1 cellular context compared by ENCODE assay signal in the genomic region with DNA sequence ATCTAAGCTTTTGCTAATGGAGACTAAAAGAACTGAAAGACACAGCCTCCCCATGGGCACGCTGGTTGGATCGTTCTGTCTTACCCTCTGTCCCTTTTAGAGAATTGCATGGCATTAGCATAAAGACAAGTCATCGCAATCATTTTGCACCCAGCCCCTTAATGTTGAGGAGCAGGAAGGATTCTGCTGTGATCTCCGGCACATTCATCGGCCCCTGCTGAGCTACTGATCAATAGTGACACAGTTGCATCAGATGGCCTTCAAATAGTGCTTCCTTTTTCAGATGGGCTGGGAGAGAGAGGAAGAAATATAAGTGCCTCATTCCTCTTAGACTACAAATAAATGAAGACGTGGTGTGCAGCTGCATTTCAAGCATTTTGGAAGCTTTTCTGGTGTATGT.
A peak's percentile ranks its signal among the peaks of the same experiment; 100 is the strongest.
TF ChIP-seq lines count a peak whose summit lies in the region.

No MANE protein-coding gene starts in this region.

TF ChIP-seq in HepG2, 621 proteins besides CTCF, POLR2A, EP300 and RAD21 (continued from another document and continues in another):
- TF ChIP-seq, protein P1, sequence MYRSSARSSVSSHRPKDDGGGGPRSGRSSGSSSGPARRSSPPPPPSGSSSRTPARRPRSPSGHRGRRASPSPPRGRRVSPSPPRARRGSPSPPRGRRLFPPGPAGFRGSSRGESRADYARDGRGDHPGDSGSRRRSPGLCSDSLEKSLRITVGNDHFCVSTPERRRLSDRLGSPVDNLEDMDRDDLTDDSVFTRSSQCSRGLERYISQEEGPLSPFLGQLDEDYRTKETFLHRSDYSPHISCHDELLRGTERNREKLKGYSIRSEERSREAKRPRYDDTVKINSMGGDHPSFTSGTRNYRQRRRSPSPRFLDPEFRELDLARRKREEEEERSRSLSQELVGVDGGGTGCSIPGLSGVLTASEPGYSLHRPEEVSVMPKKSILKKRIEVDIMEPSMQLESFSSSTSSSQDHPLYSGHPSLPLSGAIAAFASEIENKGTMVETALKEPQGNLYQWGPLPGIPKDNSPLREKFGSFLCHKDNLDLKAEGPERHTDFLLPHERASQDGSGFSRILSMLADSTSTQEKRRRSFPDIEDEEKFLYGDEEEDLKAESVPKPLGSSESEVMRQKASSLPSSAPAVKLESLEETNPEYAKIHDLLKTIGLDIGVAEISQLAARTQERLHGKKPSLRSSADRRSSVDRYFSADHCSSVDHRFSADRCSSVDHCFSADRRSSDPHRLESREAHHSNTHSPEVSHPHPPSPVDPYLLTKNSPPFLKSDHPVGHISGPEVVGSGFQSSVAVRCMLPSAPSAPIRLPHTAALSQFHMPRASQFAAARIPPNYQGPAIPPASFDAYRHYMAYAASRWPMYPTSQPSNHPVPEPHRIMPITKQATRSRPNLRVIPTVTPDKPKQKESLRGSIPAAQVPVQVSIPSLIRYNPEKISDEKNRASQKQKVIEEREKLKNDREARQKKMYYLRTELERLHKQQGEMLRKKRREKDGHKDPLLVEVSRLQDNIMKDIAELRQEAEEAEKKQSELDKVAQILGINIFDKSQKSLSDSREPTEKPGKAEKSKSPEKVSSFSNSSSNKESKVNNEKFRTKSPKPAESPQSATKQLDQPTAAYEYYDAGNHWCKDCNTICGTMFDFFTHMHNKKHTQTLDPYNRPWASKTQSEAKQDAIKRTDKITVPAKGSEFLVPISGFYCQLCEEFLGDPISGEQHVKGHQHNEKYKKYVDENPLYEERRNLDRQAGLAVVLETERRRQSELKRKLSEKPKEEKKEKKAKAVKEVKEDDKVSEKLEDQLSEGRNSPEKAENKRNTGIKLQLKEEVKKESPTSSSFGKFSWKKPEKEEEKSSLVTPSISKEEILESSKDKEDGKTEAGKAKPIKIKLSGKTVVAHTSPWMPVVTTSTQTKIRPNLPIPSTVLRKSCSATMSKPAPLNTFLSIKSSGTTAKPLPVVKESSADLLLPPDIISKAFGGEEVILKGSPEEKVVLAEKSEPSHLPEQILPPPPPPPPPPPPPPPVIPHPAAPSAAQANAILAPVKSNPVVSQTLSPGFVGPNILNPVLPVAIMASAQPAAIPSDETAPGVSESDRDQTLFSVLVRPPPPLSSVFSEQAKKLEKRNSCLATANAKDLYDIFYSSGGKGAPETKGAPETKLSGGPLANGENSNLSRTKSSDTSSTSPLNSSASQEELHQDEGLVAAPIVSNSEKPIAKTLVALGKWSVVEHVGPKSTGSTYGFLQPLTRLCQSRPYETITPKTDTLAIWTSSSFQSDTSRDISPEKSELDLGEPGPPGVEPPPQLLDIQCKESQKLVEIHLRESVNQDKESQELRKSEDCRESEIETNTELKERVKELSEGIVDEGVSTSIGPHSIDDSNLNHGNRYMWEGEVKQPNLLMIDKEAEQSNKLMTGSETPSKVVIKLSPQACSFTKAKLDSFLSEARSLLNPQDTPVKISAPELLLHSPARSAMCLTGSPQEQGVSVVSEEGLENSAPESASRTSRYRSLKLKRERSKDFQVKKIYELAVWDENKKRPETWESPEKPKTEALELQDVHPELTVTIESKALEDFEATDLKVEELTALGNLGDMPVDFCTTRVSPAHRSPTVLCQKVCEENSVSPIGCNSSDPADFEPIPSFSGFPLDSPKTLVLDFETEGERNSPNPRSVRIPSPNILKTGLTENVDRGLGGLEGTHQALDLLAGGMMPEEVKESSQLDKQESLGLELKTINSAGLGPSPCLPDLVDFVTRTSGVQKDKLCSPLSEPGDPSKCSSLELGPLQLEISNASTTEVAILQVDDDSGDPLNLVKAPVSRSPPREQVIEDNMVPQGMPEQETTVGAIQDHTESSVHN (CRISPR knock-in tag; IDR thresholded peaks at IDR 0.05), result no peak
- TF ChIP-seq, protein P2, sequence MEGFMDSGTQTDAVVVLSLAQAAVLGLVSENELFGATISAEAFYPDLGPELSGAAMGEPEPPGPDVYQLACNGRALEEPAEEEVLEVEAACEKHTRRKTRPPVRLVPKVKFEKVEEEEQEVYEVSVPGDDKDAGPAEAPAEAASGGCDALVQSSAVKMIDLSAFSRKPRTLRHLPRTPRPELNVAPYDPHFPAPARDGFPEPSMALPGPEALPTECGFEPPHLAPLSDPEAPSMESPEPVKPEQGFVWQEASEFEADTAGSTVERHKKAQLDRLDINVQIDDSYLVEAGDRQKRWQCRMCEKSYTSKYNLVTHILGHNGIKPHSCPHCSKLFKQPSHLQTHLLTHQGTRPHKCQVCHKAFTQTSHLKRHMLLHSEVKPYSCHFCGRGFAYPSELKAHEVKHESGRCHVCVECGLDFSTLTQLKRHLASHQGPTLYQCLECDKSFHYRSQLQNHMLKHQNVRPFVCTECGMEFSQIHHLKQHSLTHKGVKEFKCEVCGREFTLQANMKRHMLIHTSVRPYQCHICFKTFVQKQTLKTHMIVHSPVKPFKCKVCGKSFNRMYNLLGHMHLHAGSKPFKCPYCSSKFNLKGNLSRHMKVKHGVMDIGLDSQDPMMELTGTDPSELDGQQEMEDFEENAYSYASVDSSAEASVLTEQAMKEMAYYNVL (CRISPR knock-in tag; IDR thresholded peaks at IDR 0.05; ENCODE audit: borderline replicate concordance), result peak; percentile 24; the same call in 1 of the 2 replicates
- TF ChIP-seq NFYB (CRISPR knock-in tag; IDR thresholded peaks at IDR 0.05) (no peak), SMC3 (IDR thresholded peaks at IDR 0.05; ENCODE audit: low read length) (no peak), SAFB2 (CRISPR knock-in tag; IDR thresholded peaks at IDR 0.05; ENCODE audit: borderline replicate concordance, low read depth) (no peak), GABPB1 (CRISPR knock-in tag; IDR thresholded peaks at IDR 0.05) (no peak; the same call in 1 of the 2 replicates), ZNF713 (CRISPR knock-in tag; IDR thresholded peaks at IDR 0.05) (no peak), ZNF124 (CRISPR knock-in tag; IDR thresholded peaks at IDR 0.05) (no peak), BORCS8-MEF2B (CRISPR knock-in tag; IDR thresholded peaks at IDR 0.05) (no peak), YEATS4 (CRISPR knock-in tag; IDR thresholded peaks at IDR 0.05; ENCODE audit: borderline replicate concordance) (0 out of 2 replicates have a peak, but pooled peaks have one; percentile 4), ZNF260 (CRISPR knock-in tag; IDR thresholded peaks at IDR 0.05; ENCODE audit: borderline replicate concordance, low read depth) (no peak), ZNF629 (CRISPR knock-in tag; conservative IDR thresholded peaks at IDR 0.05) (no peak), GATA4 (IDR thresholded peaks at IDR 0.05; ENCODE audit: borderline replicate concordance, low read depth) (no peak), SOX13 (IDR thresholded peaks at IDR 0.05) (no peak), SOX13 (CRISPR knock-in tag; conservative IDR thresholded peaks at IDR 0.05 in 1 of 2, IDR thresholded peaks at IDR 0.05 in 1 of 2) (peak in 1 of 2 experiments; percentile 38; a peak in 1 of 4 replicates), ZSCAN9 (CRISPR knock-in tag; IDR thresholded peaks at IDR 0.05; ENCODE audit: borderline replicate concordance) (0 out of 2 replicates have a peak, but pooled peaks have one; percentile 32), ZNF251 (CRISPR knock-in tag; IDR thresholded peaks at IDR 0.05) (no peak)
- TF ChIP-seq, protein P3, sequence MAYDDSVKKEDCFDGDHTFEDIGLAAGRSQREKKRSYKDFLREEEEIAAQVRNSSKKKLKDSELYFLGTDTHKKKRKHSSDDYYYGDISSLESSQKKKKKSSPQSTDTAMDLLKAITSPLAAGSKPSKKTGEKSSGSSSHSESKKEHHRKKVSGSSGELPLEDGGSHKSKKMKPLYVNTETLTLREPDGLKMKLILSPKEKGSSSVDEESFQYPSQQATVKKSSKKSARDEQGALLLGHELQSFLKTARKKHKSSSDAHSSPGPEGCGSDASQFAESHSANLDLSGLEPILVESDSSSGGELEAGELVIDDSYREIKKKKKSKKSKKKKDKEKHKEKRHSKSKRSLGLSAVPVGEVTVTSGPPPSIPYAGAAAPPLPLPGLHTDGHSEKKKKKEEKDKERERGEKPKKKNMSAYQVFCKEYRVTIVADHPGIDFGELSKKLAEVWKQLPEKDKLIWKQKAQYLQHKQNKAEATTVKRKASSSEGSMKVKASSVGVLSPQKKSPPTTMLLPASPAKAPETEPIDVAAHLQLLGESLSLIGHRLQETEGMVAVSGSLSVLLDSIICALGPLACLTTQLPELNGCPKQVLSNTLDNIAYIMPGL (CRISPR knock-in tag; IDR thresholded peaks at IDR 0.05; ENCODE audit: borderline replicate concordance in 1 of 2, low read depth in 1 of 2), result no peak
- TF ChIP-seq, protein P4, sequence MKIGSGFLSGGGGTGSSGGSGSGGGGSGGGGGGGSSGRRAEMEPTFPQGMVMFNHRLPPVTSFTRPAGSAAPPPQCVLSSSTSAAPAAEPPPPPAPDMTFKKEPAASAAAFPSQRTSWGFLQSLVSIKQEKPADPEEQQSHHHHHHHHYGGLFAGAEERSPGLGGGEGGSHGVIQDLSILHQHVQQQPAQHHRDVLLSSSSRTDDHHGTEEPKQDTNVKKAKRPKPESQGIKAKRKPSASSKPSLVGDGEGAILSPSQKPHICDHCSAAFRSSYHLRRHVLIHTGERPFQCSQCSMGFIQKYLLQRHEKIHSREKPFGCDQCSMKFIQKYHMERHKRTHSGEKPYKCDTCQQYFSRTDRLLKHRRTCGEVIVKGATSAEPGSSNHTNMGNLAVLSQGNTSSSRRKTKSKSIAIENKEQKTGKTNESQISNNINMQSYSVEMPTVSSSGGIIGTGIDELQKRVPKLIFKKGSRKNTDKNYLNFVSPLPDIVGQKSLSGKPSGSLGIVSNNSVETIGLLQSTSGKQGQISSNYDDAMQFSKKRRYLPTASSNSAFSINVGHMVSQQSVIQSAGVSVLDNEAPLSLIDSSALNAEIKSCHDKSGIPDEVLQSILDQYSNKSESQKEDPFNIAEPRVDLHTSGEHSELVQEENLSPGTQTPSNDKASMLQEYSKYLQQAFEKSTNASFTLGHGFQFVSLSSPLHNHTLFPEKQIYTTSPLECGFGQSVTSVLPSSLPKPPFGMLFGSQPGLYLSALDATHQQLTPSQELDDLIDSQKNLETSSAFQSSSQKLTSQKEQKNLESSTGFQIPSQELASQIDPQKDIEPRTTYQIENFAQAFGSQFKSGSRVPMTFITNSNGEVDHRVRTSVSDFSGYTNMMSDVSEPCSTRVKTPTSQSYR (CRISPR knock-in tag; IDR thresholded peaks at IDR 0.05; ENCODE audit: borderline replicate concordance), result no peak
- TF ChIP-seq, protein P5, sequence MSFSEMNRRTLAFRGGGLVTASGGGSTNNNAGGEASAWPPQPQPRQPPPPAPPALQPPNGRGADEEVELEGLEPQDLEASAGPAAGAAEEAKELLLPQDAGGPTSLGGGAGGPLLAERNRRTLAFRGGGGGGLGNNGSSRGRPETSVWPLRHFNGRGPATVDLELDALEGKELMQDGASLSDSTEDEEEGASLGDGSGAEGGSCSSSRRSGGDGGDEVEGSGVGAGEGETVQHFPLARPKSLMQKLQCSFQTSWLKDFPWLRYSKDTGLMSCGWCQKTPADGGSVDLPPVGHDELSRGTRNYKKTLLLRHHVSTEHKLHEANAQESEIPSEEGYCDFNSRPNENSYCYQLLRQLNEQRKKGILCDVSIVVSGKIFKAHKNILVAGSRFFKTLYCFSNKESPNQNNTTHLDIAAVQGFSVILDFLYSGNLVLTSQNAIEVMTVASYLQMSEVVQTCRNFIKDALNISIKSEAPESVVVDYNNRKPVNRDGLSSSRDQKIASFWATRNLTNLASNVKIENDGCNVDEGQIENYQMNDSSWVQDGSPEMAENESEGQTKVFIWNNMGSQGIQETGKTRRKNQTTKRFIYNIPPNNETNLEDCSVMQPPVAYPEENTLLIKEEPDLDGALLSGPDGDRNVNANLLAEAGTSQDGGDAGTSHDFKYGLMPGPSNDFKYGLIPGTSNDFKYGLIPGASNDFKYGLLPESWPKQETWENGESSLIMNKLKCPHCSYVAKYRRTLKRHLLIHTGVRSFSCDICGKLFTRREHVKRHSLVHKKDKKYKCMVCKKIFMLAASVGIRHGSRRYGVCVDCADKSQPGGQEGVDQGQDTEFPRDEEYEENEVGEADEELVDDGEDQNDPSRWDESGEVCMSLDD (CRISPR knock-in tag; IDR thresholded peaks at IDR 0.05; ENCODE audit: borderline replicate concordance), result no peak
- TF ChIP-seq, protein P6, sequence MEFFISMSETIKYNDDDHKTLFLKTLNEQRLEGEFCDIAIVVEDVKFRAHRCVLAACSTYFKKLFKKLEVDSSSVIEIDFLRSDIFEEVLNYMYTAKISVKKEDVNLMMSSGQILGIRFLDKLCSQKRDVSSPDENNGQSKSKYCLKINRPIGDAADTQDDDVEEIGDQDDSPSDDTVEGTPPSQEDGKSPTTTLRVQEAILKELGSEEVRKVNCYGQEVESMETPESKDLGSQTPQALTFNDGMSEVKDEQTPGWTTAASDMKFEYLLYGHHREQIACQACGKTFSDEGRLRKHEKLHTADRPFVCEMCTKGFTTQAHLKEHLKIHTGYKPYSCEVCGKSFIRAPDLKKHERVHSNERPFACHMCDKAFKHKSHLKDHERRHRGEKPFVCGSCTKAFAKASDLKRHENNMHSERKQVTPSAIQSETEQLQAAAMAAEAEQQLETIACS (CRISPR knock-in tag; IDR thresholded peaks at IDR 0.05), result no peak
- TF ChIP-seq, protein P7, sequence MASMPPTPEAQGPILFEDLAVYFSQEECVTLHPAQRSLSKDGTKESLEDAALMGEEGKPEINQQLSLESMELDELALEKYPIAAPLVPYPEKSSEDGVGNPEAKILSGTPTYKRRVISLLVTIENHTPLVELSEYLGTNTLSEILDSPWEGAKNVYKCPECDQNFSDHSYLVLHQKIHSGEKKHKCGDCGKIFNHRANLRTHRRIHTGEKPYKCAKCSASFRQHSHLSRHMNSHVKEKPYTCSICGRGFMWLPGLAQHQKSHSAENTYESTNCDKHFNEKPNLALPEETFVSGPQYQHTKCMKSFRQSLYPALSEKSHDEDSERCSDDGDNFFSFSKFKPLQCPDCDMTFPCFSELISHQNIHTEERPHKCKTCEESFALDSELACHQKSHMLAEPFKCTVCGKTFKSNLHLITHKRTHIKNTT (CRISPR knock-in tag; IDR thresholded peaks at IDR 0.05), result no peak
- TF ChIP-seq, protein P8, sequence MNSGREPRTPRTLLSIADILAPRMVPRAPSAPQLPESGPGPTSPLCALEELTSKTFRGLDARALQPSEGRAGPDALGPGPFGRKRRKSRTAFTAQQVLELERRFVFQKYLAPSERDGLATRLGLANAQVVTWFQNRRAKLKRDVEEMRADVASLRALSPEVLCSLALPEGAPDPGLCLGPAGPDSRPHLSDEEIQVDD (CRISPR knock-in tag; IDR thresholded peaks at IDR 0.05; ENCODE audit: borderline replicate concordance), result no peak
- TF ChIP-seq, protein P9, sequence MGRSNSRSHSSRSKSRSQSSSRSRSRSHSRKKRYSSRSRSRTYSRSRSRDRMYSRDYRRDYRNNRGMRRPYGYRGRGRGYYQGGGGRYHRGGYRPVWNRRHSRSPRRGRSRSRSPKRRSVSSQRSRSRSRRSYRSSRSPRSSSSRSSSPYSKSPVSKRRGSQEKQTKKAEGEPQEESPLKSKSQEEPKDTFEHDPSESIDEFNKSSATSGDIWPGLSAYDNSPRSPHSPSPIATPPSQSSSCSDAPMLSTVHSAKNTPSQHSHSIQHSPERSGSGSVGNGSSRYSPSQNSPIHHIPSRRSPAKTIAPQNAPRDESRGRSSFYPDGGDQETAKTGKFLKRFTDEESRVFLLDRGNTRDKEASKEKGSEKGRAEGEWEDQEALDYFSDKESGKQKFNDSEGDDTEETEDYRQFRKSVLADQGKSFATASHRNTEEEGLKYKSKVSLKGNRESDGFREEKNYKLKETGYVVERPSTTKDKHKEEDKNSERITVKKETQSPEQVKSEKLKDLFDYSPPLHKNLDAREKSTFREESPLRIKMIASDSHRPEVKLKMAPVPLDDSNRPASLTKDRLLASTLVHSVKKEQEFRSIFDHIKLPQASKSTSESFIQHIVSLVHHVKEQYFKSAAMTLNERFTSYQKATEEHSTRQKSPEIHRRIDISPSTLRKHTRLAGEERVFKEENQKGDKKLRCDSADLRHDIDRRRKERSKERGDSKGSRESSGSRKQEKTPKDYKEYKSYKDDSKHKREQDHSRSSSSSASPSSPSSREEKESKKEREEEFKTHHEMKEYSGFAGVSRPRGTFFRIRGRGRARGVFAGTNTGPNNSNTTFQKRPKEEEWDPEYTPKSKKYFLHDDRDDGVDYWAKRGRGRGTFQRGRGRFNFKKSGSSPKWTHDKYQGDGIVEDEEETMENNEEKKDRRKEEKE (IDR thresholded peaks at IDR 0.05), result no peak
